8 cellular contexts compared by ENCODE assay signal in genomic region chr19:10286803-10287737, GRCh38. TPM values are rescaled to one million over a fixed set of nuclear protein-coding genes. Genes with fewer than 3 reads are reported as not detected.
DNase-seq lines count a peak whose midpoint lies in the region; ATAC-seq, FAIRE-seq and TF ChIP-seq lines count a peak whose summit lies in the region.

Gene ICAM4, plus strand, starts transcription at chr19:10286955. Its CDS starts 58 bp downstream, at chr19:10287013.

- no peaks in the 10 kb centered on the region for H3K9me3 Mint-ChIP-seq in effector memory CD8-positive, alpha-beta T cell

- no CpG with 5 or more reads among the region's 59 CpGs for WGBS in neuronal stem cell (ENCODE audit: extremely low coverage in 2 of 2, insufficient read length in 2 of 2, insufficient replicate concordance in 1 of 2), 2 donors

- peaks cover 18 to 46% of the 10 kb centered on the region in 2 donors for H3K27me3 Mint-ChIP-seq in effector memory CD8-positive, alpha-beta T cell

- H3K14ac ChIP-seq in neuronal stem cell (ENCODE audit: low read length): peak within 1 kb of the TSS; percentile 47

- peak within 1 kb of the TSS; percentile 52 for H3K18ac ChIP-seq in neuronal stem cell (ENCODE audit: low read length)

- H2AK5ac ChIP-seq in neuronal stem cell (ENCODE audit: low read depth, low read length): peak within 1 kb of the TSS; percentile 58

- H2BK12ac ChIP-seq in neuronal stem cell (ENCODE audit: low read length): no peak within 1 kb of the TSS

- no peak within 1 kb of the TSS for H4K8ac ChIP-seq in neuronal stem cell (ENCODE audit: low read depth, low read length)

- peak within 1 kb of the TSS; percentile 50 for H3K9ac ChIP-seq in neuronal stem cell (ENCODE audit: low read depth, low read length, poor library complexity)

- POLR2A ChIA-PET in RWPE1 (lab: Yijun Ruan, JAX; ENCODE audit: low non-redundant PET): interaction anchor here (1.5 kb wide), 1 partner anchor 16 kb away, joined by 7 read pairs; the partner anchor contains the start of gene ICAM1

- H3K36me3 ChIP-seq in neuronal stem cell (replicated peaks in 1 of 2; ENCODE audit: control insufficient read depth in 2 of 2, insufficient read depth in 2 of 2, low read length in 2 of 2): peaks cover 0 to 33% of the 10 kb centered on the region in 2 donors

- no peak for DNase-seq in RWPE1 (ENCODE audit: low spot score)
- no peak for DNase-seq in effector memory CD8-positive, alpha-beta T cell
- DNase-seq in neuronal stem cell (ENCODE audit: low spot score): no peak
- DNase-seq in mucosa of gallbladder (ENCODE audit: low spot score): no peak
- no peak for DNase-seq in urothelium cell line (ENCODE audit: low spot score)
- no peak for DNase-seq in ACHN

- H3K36me3 Mint-ChIP-seq in effector memory CD8-positive, alpha-beta T cell (ENCODE audit: insufficient read depth): peaks cover 60% of the 10 kb centered on the region

- in situ Hi-C loops in ACHN (cut with HindIII; ENCODE audit: low pct_ligation_motif_present, low pct_unique_long_range_greater_than_20kb, low sequenced_read_pairs): no loop called here

- H3K4ac ChIP-seq in neuronal stem cell (ENCODE audit: low read length): no peak within 1 kb of the TSS

- peak within 1 kb of the TSS; percentile 31 to 96 for H3K4me3 Mint-ChIP-seq in effector memory CD8-positive, alpha-beta T cell

- H2BK120ac ChIP-seq in neuronal stem cell (ENCODE audit: low read depth, low read length): no peak within 1 kb of the TSS

- CTCF ChIA-PET in RWPE1 (lab: Yijun Ruan, JAX): interaction anchor here (1.4 kb wide), 1 partner anchor 28 kb away, joined by 3 read pairs; no protein-coding TSS in a partner anchor

- H3K27me3 ChIP-seq in neuronal stem cell (ENCODE audit: control insufficient read depth in 3 of 3, insufficient read depth in 3 of 3, low read depth in 1 of 3, low read length in 3 of 3): peaks cover 28 to 60% (median 38%) of the 10 kb centered on the region in 3 experiments

- peak within 1 kb of the TSS in 1 of 2 donors; percentile 32 for H3K27ac Mint-ChIP-seq in effector memory CD8-positive, alpha-beta T cell

- no peak within 1 kb of the TSS for H4K91ac ChIP-seq in neuronal stem cell (ENCODE audit: low read depth, low read length, poor library complexity)

- peak within 1 kb of the TSS; percentile 56 for H3K4me2 ChIP-seq in neuronal stem cell (ENCODE audit: insufficient read depth, low read length, poor library complexity, severe bottlenecking)

- H3K9me3 ChIP-seq in neuronal stem cell (replicated peaks in 1 of 2; ENCODE audit: control insufficient read depth in 2 of 2, insufficient read depth in 1 of 2, low read depth in 1 of 2, low read length in 2 of 2): peaks cover 0 to 9% of the 10 kb centered on the region in 2 donors

- peak within 1 kb of the TSS; percentile 53 for H2AFZ ChIP-seq in neuronal stem cell (ENCODE audit: low read length)

- ATAC-seq in GM18502 (IDR thresholded peaks at IDR 0.05; ENCODE audit: poor library complexity, unreplicated experiment) (peak; percentile 33), HG03460 (IDR thresholded peaks at IDR 0.05; ENCODE audit: unreplicated experiment) (no peak)
- no peak for ATAC-seq in effector memory CD8-positive, alpha-beta T cell (replicated peaks)

- H3K4me1 ChIP-seq in neuronal stem cell (ENCODE audit: control insufficient read depth in 2 of 2, insufficient read depth in 1 of 2, low read depth in 1 of 2, low read length in 2 of 2): peaks cover 23 to 27% of the 10 kb centered on the region in 2 donors

- TF ChIP-seq CTCF in RWPE1 (conservative IDR thresholded peaks at IDR 0.05; ENCODE audit: low read depth): no peak

- peaks cover 37 to 44% of the 10 kb centered on the region in 2 donors for H3K4me1 Mint-ChIP-seq in effector memory CD8-positive, alpha-beta T cell (ENCODE audit: low read depth in 2 of 2)

- peak within 1 kb of the TSS in 1 of 2 donors; percentile 60 for H3K4me3 ChIP-seq in neuronal stem cell (ENCODE audit: low read length in 2 of 2)

- H3K23ac ChIP-seq in neuronal stem cell (ENCODE audit: low read depth, low read length, poor library complexity): peak within 1 kb of the TSS; percentile 92

- peak within 1 kb of the TSS; percentile 95 for H2BK15ac ChIP-seq in neuronal stem cell (ENCODE audit: low read length)

- H3K27ac ChIP-seq in RWPE1: peak within 1 kb of the TSS; percentile 93
- no peak within 1 kb of the TSS for H3K27ac ChIP-seq in neuronal stem cell (replicated peaks; ENCODE audit: low read length)

- peak within 1 kb of the TSS; percentile 19 for H2BK5ac ChIP-seq in neuronal stem cell (ENCODE audit: low read length)

- FAIRE-seq in urothelium cell line (lab: Jason Lieb, UNC): no peak

- H3K79me1 ChIP-seq in neuronal stem cell (ENCODE audit: low read depth, low read length): no peaks in the 10 kb centered on the region

RNA-seq across cellular contexts. Expression of gene ICAM4, which starts in this region (rescaled TPM):
- 0.56 TPM for polyA plus RNA-seq in neuronal stem cell (2013, experiment 1 of 2)
- 0.48 TPM for polyA plus RNA-seq in neuronal stem cell (2013, experiment 2 of 2)
- total RNA-seq in mucosa of gallbladder: 0.72 TPM
